ENCODE assay signal across 8 cellular contexts in the genomic region with DNA sequence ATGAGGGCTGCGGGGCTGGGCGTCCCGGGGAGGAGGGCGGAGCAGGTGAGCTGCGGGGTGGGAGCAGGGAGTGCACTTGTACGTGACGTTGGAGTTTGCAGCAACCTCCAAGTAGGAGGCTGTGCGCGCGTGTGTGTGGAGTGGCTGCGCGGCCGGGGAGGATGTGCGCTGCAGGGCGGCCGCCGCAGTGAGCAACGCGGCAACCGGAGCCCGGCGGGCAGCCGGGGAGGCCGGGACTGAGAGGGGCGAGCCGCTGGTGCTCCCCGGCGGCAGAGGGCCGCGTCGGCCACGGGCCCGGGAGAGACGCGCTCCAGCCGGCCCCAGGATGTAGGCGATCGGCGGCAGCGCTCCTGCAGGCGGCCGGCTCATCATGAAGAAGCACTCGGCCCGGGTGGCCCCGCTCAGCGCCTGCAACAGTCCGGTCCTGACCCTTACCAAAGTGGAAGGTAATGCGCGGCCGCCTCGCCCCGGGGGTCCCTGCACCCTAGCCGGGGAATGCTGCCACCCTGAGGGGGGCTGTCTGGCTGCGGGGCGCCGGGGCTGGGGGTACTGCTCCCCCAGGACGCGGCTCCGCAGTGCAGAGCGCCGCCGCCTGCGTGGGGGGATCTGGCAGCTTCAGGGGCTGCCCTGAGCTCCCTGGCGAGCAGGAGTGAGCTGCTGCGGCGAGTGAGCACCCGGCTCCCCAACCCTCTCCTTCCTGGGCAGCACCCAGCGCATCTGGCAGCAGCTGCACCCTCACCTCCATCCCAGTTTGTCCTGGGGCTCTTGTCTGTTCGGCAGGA.
A peak's percentile ranks its signal among the peaks of the same experiment; 100 is the strongest.
DNase-seq lines count a peak whose midpoint lies in the region; ATAC-seq, FAIRE-seq and TF ChIP-seq lines count a peak whose summit lies in the region.

No MANE protein-coding gene starts in this region.

- H3K9me3 ChIP-seq in iPS-20b (ENCODE audit: insufficient read depth, low read depth, low read length) (peaks cover 4% of the 10 kb centered on the region; the same call in 1 of the 2 replicates), spleen (no peaks in the 10 kb centered on the region)

- DNase-seq in D721Med (ENCODE audit: insufficient read length, low spot score) (peak; percentile 41), NCI-H526 treated with DMSO at 0.1 percent for 48 hours (lab: John Stamatoyannopoulos, UW) (peak; percentile 9), amygdala (lab: John Stamatoyannopoulos, UW) (peak in 35 of 56 donors; percentile 14 to 58 (median 32)), spleen (peak; percentile 85), NAMALWA (ENCODE audit: low spot score) (no peak)

- peak overlapping the region; percentile 45; the same call in 1 of the 2 replicates for H3K9ac ChIP-seq in iPS-20b (ENCODE audit: low read depth, low read length)

- H3K36me3 ChIP-seq in iPS-20b (ENCODE audit: insufficient read depth, low read depth, low read length): no peaks in the 10 kb centered on the region
- H3K36me3 ChIP-seq in spleen: no peaks in the 10 kb centered on the region

- H3K4me1 ChIP-seq in iPS-20b (ENCODE audit: insufficient read depth, low read length) (peaks cover 5% of the 10 kb centered on the region; the same call in 1 of the 2 replicates), spleen (peaks cover 3 to 33% (median 19%) of the 10 kb centered on the region in 6 donors)

- TF ChIP-seq CTCF in D721Med (IDR thresholded peaks at IDR 0.05; ENCODE audit: insufficient read depth, missing control alignments) (no peak), spleen (IDR thresholded peaks at IDR 0.05 in 8 of 11, conservative IDR thresholded peaks at IDR 0.05 in 3 of 11) (no peak)

- FAIRE-seq in D721Med (lab: Jason Lieb, UNC): no peak

- intact Hi-C loops in spleen (cut with DNase I; ENCODE audit: low total_unique reads): no loop called here

- H3K27ac ChIP-seq in iPS-20b (ENCODE audit: low read length) (no peak overlapping the region), spleen (peak overlapping the region in 1 of 8 donors; percentile 9)

- no peak for TF ChIP-seq POLR2A in spleen (IDR thresholded peaks at IDR 0.05)

- WGBS in spleen, 5 donors: 1 to 6% (median 1%) methylated on average over 39 to 69 of the region's 69 CpGs

- H3K27me3 ChIP-seq in iPS-20b (ENCODE audit: insufficient read depth, low read length): peaks cover 34% of the 10 kb centered on the region
- H3K27me3 ChIP-seq in spleen (replicated peaks in 1 of 7): peaks cover 0 to 55% (median 30%) of the 10 kb centered on the region in 7 donors

- ATAC-seq in GM21723 (IDR thresholded peaks at IDR 0.05; ENCODE audit: unreplicated experiment) (peak; percentile 48), GM18867 (IDR thresholded peaks at IDR 0.05; ENCODE audit: unreplicated experiment) (no peak)

- H3K4me3 ChIP-seq in iPS-20b (ENCODE audit: low read length) (peak overlapping the region; percentile 79), spleen (peak overlapping the region; percentile 5 to 65 (median 38))
